In the genomic region with DNA sequence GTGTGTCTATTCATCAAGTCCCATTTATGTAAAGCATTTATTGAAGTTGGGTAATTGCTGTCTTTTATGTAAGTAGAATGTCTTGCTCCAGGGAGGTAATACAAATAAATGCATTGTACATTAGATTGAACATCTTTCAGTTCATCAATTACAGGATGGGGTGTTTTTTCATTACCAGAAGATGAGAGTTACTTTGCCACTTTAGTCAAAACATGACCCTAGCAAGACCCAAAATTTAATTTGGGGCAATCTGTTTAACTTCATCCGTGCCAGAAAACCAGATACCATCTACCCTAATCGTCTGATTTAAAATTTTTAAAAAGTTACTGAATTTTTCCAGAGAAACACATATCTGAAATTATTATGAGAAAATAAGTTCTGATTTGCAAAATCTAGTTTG, we compare ENCODE assay signal across 18 cellular contexts.
"Had no signal": no experiment of that assay in that cellular context is flagged by ENCODE, and none has a peak within 500 bp of the region (broad histone marks: within the 10 kb centered on the region; RNA-seq: fewer than 3 reads in every experiment).

No MANE protein-coding gene starts in this region.

- ATAC-seq: foreskin keratinocyte, gastroesophageal sphincter, heart left ventricle, left lobe of liver, natural killer cell, psoas muscle, right cardiac atrium had no signal

- DNase-seq: effector memory CD4-positive, alpha-beta T cell; foreskin keratinocyte; heart left ventricle; kidney; natural killer cell; occipital lobe; ovary; posterior cingulate gyrus; psoas muscle; right cardiac atrium; sigmoid colon; stimulated activated CD4-positive, alpha-beta T cell treated with anti-CD3 and anti-CD28 coated beads, Interleukin-2, amount 100 ng/mL, for 24 hours; stimulated activated CD4-positive, alpha-beta T cell treated with anti-CD3 and anti-CD28 coated beads, Interleukin-4, amount 100 ng/mL, for 24 hours; stimulated activated naive CD4-positive, alpha-beta T cell treated with Interleukin-2 at 50 U/mL for 16 hours; stomach; tibial artery had no signal
